In genomic region chr11:72648737-72649136, GRCh38 we compare ENCODE assay signal across 27 cellular contexts.
"Had no signal": no experiment of that assay in that cellular context is flagged by ENCODE, and none has a peak within 500 bp of the region (broad histone marks: within the 10 kb centered on the region; RNA-seq: fewer than 3 reads in every experiment).

No MANE protein-coding gene starts in this region.

- H3K27ac ChIP-seq: adrenal gland, brain microvascular endothelial cell, SJCRH30, SK-N-MC had no signal

- H3K9me3 ChIP-seq: adrenal gland, SJCRH30 had no signal

- H3K4me1 ChIP-seq: adrenal gland had no signal

- H3K27me3 ChIP-seq: adrenal gland, brain microvascular endothelial cell, SJCRH30 had no signal

- H3K36me3 ChIP-seq: adrenal gland, brain microvascular endothelial cell, SJCRH30 had no signal

- H3K4me3 ChIP-seq: adrenal gland, SJCRH30, SK-N-MC had no signal

- DNase-seq: activated B cell treated with CpG ODN at 0.5 μM for 24 hours; activated CD4-positive, alpha-beta memory T cell treated with anti-CD3 and anti-CD28 coated beads for 36 hours; activated CD4-positive, alpha-beta T cell treated with anti-CD3 and anti-CD28 coated beads for 4 hours; activated CD4-positive, alpha-beta T cell treated with anti-CD3 and anti-CD28 coated beads, Interleukin-2, amount 50 U/mL, for 1 hour; activated CD4-positive, CD25-positive, alpha-beta regulatory T cell treated with anti-CD3 and anti-CD28 coated beads, Interleukin-2, amount 50 U/mL, for 72 hours; activated CD8-positive, alpha-beta memory T cell treated with anti-CD3 and anti-CD28 coated beads, Interleukin-2, amount 50 U/mL, for 4 hours; activated gamma-delta T cell treated with Interleukin-2 at 50 U/mL for 16 hours; activated naive CD4-positive, alpha-beta T cell treated with anti-CD3 and anti-CD28 coated beads for 36 hours; activated T-cell treated with anti-CD3 and anti-CD28 coated beads for 4 hours; activated T-cell treated with anti-CD3 and anti-CD28 coated beads, Interleukin-2, amount 50 U/mL, for 4 hours; adrenal gland; brain microvascular endothelial cell; central memory CD4-positive, alpha-beta T cell; NCI-H1092 treated with DMSO at 0.1 percent for 48 hours; NCI-H1417; NCI-H146; NCI-H187; NCI-H2029 treated with DMSO at 0.1 percent for 48 hours; NCI-H2107; NCI-H2171; NCI-H446; NCI-H510A treated with DMSO at 0.1 percent for 48 hours; SHP77; SJCRH30 had no signal

- ATAC-seq: activated naive CD4-positive, alpha-beta T cell treated with anti-CD3 and anti-CD28 coated beads, Interleukin-2, amount 50 U/mL, for 72 hours; activated T-cell treated with anti-CD3 and anti-CD28 coated beads, Interleukin-2, amount 50 U/mL, for 4 hours; Panc1 had no signal
